ENCODE assay signal across 8 cellular contexts in the genomic region with DNA sequence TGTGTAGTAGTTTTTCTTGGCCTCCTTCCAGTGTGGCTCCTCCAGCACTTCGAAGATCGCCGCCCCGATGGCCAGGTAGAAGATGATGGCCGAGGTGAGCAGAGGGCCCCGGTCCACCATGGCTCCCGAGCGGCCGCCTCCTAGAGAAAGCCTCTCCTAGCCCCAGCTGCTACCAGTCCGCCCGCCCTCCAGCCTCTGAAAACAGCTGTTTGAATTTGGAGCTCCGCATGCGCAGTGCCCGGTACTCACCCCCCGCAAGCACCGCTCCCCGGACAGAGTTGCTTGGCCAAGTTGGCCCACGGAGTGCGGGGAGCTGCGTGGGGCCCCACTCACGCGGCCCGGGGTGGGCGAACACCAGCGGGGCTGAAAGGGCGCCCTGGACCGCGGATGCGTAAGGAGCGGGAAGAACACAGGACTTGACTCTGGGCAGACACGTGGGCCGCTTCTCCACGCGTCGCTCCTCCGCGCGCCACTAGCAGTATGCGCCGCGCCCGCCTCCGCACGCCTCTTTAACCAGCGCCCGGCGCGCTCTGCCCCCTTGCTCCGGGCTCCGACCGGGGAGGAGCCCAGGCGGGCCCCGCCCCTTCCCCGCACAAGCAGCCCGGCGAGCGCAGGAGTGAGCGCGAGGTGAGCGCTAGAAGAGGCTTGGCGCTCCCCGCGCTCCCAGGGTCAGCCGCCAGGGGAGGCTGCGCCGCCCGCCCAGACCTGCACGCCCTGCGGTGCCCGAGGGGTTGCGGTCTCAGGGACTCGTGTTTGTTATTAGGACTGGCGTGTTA. TPM values are rescaled to one million over a fixed set of nuclear protein-coding genes. Genes with fewer than 3 reads are reported as not detected.
DNase-seq lines count a peak whose midpoint lies in the region; TF ChIP-seq lines count a peak whose summit lies in the region.

A gene with protein sequence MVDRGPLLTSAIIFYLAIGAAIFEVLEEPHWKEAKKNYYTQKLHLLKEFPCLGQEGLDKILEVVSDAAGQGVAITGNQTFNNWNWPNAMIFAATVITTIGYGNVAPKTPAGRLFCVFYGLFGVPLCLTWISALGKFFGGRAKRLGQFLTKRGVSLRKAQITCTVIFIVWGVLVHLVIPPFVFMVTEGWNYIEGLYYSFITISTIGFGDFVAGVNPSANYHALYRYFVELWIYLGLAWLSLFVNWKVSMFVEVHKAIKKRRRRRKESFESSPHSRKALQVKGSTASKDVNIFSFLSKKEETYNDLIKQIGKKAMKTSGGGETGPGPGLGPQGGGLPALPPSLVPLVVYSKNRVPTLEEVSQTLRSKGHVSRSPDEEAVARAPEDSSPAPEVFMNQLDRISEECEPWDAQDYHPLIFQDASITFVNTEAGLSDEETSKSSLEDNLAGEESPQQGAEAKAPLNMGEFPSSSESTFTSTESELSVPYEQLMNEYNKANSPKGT (minus strand): TSS at position 484 of the 776 bp plus-strand sequence. CDS start 364 bp downstream, at position 120.

- H3K27ac ChIP-seq in GM23248: no peak within 1 kb of the TSS

- peak within 1 kb of the TSS; percentile 63 for H3K4me3 ChIP-seq in GM23248
- peak within 1 kb of the TSS; percentile 38 for H3K4me3 ChIP-seq in kidney epithelial cell (ENCODE audit: low read depth, low read length)

- H3K79me2 ChIP-seq in GM23248 (ENCODE audit: insufficient read depth): no peaks in the 10 kb centered on the region

- DNase-seq in DMS 273 treated with DMSO at 0.1 percent for 48 hours (lab: John Stamatoyannopoulos, UW): peak; percentile 64
- DNase-seq in GM23248: peak; percentile 76
- DNase-seq in NCI-H1092 (lab: John Stamatoyannopoulos, UW): peak; percentile 71
- peak; percentile 81 for DNase-seq in UCSD-AML1 (lab: John Stamatoyannopoulos, UW; ENCODE audit: unreplicated experiment)
- peak; percentile 95 to 96 for DNase-seq in T47D (ENCODE audit: low read depth in 1 of 2, low spot score in 1 of 2)
- DNase-seq in kidney epithelial cell (ENCODE audit: low read depth): no peak
- peak; percentile 16 to 66 for DNase-seq in stimulated activated CD4-positive, alpha-beta T cell treated with anti-CD3 and anti-CD28 coated beads, Interleukin-1b, Interleukin-23, amount 100 ng/mL, for 1 hour (ENCODE audit: low read depth in 2 of 2)
- DNase-seq in SHP77 treated with DMSO at 0.1 percent for 48 hours (lab: John Stamatoyannopoulos, UW): no peak

- no peaks in the 10 kb centered on the region for H3K4me1 ChIP-seq in GM23248 (ENCODE audit: insufficient read depth)

- peak within 1 kb of the TSS; percentile 65 for H3K4me2 ChIP-seq in GM23248 (ENCODE audit: unreplicated experiment)

- H2AFZ ChIP-seq in GM23248: peak within 1 kb of the TSS; percentile 72

- in situ Hi-C loops in GM23248 (cut with MboI): no loop called here
- in situ Hi-C loops in T47D (cut with HindIII; ENCODE audit: low pct_unique_long_range_greater_than_20kb, low sequenced_read_pairs): no loop called here

- H3F3A ChIP-seq in GM23248 (ENCODE audit: insufficient read depth): no peaks in the 10 kb centered on the region

- peak; percentile 56 for TF ChIP-seq CTCF in kidney epithelial cell (IDR thresholded peaks at IDR 0.05; ENCODE audit: insufficient read depth, low read length, poor library complexity, severe bottlenecking)

- no peaks in the 10 kb centered on the region for H4K20me1 ChIP-seq in GM23248 (ENCODE audit: insufficient read depth)

- no peaks in the 10 kb centered on the region for H3K9me3 ChIP-seq in GM23248 (ENCODE audit: low read depth)

- 2 to 4% methylated on average over 61 to 68 of the region's 73 CpGs for WGBS in GM23248 (ENCODE audit: low coverage in 1 of 2, low lambda C conversion rate in 2 of 2, missing lambda C conversion rate in 2 of 2), 2 experiments

- peaks cover 22% of the 10 kb centered on the region for H3K27me3 ChIP-seq in GM23248 (replicated peaks; ENCODE audit: insufficient read depth)
- peaks cover 6% of the 10 kb centered on the region for H3K27me3 ChIP-seq in kidney epithelial cell (ENCODE audit: control insufficient read depth, insufficient read depth, low read length)

- H3K9ac ChIP-seq in GM23248: no peak within 1 kb of the TSS

- no peaks in the 10 kb centered on the region for H3K9me2 ChIP-seq in GM23248 (ENCODE audit: insufficient read depth)

- H3K36me3 ChIP-seq in GM23248 (ENCODE audit: low read depth) (no peaks in the 10 kb centered on the region), kidney epithelial cell (ENCODE audit: control insufficient read depth, insufficient read depth, low read length) (no peaks in the 10 kb centered on the region)

RNA-seq across cellular contexts. Expression of the gene that starts here (rescaled TPM):
- not detected in 2 replicates for total RNA-seq in GM23248 (2014; rRNA removed; shearing (Covaris generic))
- polyA plus RNA-seq in GM23248 (2016; fragmentation: Nextera tagmentation; extraction: Ambion mirVana): not detected in 2 replicates
- total RNA-seq in kidney epithelial cell: 2.1 and 2.3 TPM in 2 replicates

Comparison
In these comparisons a context has a peak if more than half of its experiments do, and no peak if none do; other contexts are left out.
1. Peak in DNase-seq, H3K4me3 ChIP-seq and H3K4me2 ChIP-seq in GM23248; RNA of the gene not detected or under 1 TPM.
2. DNase-seq: peak in DMS 273 treated with DMSO at 0.1 percent for 48 hours (single experiment), NCI-H1092 (single experiment), UCSD-AML1 (single experiment), T47D (2 of 2) and stimulated activated CD4-positive, alpha-beta T cell treated with anti-CD3 and anti-CD28 coated beads, Interleukin-1b, Interleukin-23, amount 100 ng/mL, for 1 hour (2 of 2); none in kidney epithelial cell (single experiment) and SHP77 treated with DMSO at 0.1 percent for 48 hours (single experiment).